ENCODE assay signal across 14 cellular contexts in genomic region chr2:189421644-189422043, GRCh38. TPM values are rescaled to one million over a fixed set of nuclear protein-coding genes. Genes with fewer than 3 reads are reported as not detected.
DNase-seq lines count a peak whose midpoint lies in the region; ATAC-seq and TF ChIP-seq lines count a peak whose summit lies in the region.
"Had no signal": no experiment of that assay in that cellular context is flagged by ENCODE, and none has a peak within 500 bp of the region (broad histone marks: within the 10 kb centered on the region; RNA-seq: fewer than 3 reads in every experiment).

No MANE protein-coding gene starts in this region.

- TF ChIP-seq CTCF in RWPE2 (IDR thresholded peaks at IDR 0.05; ENCODE audit: poor library complexity, severe bottlenecking) (no peak), left lung (IDR thresholded peaks at IDR 0.05) (no peak)

- peak; percentile 80 for DNase-seq in A172 (ENCODE audit: low spot score)
- peak; percentile 12 for DNase-seq in GM03348 (ENCODE audit: low spot score)
- peak; percentile 34 for DNase-seq in RWPE2 (ENCODE audit: low spot score)
- DNase-seq in fibroblast of peridontal ligament (ENCODE audit: extremely low read depth), result peak; percentile 81
- no peak for DNase-seq in left lung
- no peak for DNase-seq in D341Med (ENCODE audit: low spot score)
- DNase-seq in SIG-M5 (lab: John Stamatoyannopoulos, UW), result no peak
- DNase-seq: immature natural killer cell, naive B cell, NCI-H1930, OCI-M1, trophoblast cell had no signal

- ATAC-seq in RWPE2 (ENCODE audit: low read depth), result peak; percentile 73
- ATAC-seq in HG02763 (IDR thresholded peaks at IDR 0.05; ENCODE audit: unreplicated experiment), result no peak
- ATAC-seq in left lung, result no peak

- no peaks in the 10 kb centered on the region for H3K36me3 ChIP-seq in RWPE2 (ENCODE audit: low read depth)
- H3K36me3 ChIP-seq in left lung, result no peaks in the 10 kb centered on the region

- H3K27me3 ChIP-seq in RWPE2 (ENCODE audit: insufficient read depth, poor library complexity, severe bottlenecking) (no peaks in the 10 kb centered on the region), left lung (no peaks in the 10 kb centered on the region)

- no peaks in the 10 kb centered on the region for H3K4me1 ChIP-seq in RWPE2 (ENCODE audit: insufficient read depth, poor library complexity, severe bottlenecking)
- H3K4me1 ChIP-seq in left lung, result no peaks in the 10 kb centered on the region

- no peak overlapping the region for H3K27ac ChIP-seq in RWPE2 (ENCODE audit: poor library complexity, severe bottlenecking)
- H3K27ac ChIP-seq in left lung, result no peak overlapping the region
- H3K27ac ChIP-seq: C4-2B had no signal

- H3K4me3 ChIP-seq in RWPE2 (ENCODE audit: severe bottlenecking) (no peak overlapping the region), left lung (no peak overlapping the region)

- intact Hi-C loops in left lung (cut with DNase I), result no loop called here

- H3K9me3 ChIP-seq in RWPE2 (ENCODE audit: severe bottlenecking) (no peaks in the 10 kb centered on the region), left lung (no peaks in the 10 kb centered on the region)

RNA-seq across cellular contexts. Expression of gene WDR75, which starts 19.6 kb away (rescaled TPM):
- 63.3 and 79.0 TPM in 2 replicates for total RNA-seq in A172 (2014; rRNA removed; shearing (Covaris generic))
- total RNA-seq in left lung, result 10 to 100 TPM; 24.6 to 34.3 TPM

Comparison
In these comparisons a context has a peak if more than half of its experiments do, and no peak if none do; other contexts are left out.
1. DNase-seq: peak in A172 (single experiment), GM03348 (single experiment), RWPE2 (single experiment) and fibroblast of peridontal ligament (single experiment); none in left lung (0 of 2), D341Med (single experiment) and SIG-M5 (single experiment).